Comparison of ENCODE assay signal across 26 cellular contexts in genomic region chr11:116540645-116541044, GRCh38.
"Had no signal": no experiment of that assay in that cellular context is flagged by ENCODE, and none has a peak within 500 bp of the region (broad histone marks: within the 10 kb centered on the region; RNA-seq: fewer than 3 reads in every experiment).

No MANE protein-coding gene starts in this region.

- H3K9me3 ChIP-seq: adrenal gland, body of pancreas had no signal

- H3K27ac ChIP-seq: adrenal gland, body of pancreas, heart right ventricle had no signal

- DNase-seq: activated CD4-positive, alpha-beta memory T cell treated with anti-CD3 and anti-CD28 coated beads for 36 hours; activated CD4-positive, alpha-beta T cell treated with anti-CD3 and anti-CD28 coated beads for 36 hours; activated CD4-positive, alpha-beta T cell treated with anti-CD3 and anti-CD28 coated beads, Interleukin-2, amount 10 ng/mL, durations not matched to agents 24 days and 14 days; activated CD4-positive, CD25-positive, alpha-beta regulatory T cell; activated CD4-positive, CD25-positive, alpha-beta regulatory T cell treated with anti-CD3 and anti-CD28 coated beads, Interleukin-2, amount 50 U/mL, for 72 hours; activated CD8-positive, alpha-beta memory T cell treated with anti-CD3 and anti-CD28 coated beads, Interleukin-2, amount 10 ng/mL, durations not matched to agents 7 days and 5 days; activated CD8-positive, alpha-beta memory T cell treated with anti-CD3 and anti-CD28 coated beads, Interleukin-2, amount 50 U/mL, for 4 hours; activated CD8-positive, alpha-beta T cell treated with anti-CD3 and anti-CD28 coated beads, Interleukin-2, amount 10 ng/mL, durations not matched to agents 7 days and 5 days; activated effector memory CD4-positive, alpha-beta T cell treated with anti-CD3 and anti-CD28 coated beads, Interleukin-2, amount 50 U/mL, for 16 hours; activated naive CD4-positive, alpha-beta T cell treated with anti-CD3 and anti-CD28 coated beads for 36 hours; activated naive CD8-positive, alpha-beta T cell treated with anti-CD3 and anti-CD28 coated beads for 36 hours; activated naive CD8-positive, alpha-beta T cell treated with anti-CD3 and anti-CD28 coated beads, Interleukin-2, amount 50 U/mL, for 24 hours; activated T-cell treated with anti-CD3 and anti-CD28 coated beads, Interleukin-2, amount 50 U/mL, for 1 hour; activated T-cell treated with anti-CD3 and anti-CD28 coated beads, Interleukin-2, amount 50 U/mL, for 48 hours; adrenal gland; amygdala; body of pancreas; caudate nucleus; effector CD8-positive, alpha-beta T cell; foreskin fibroblast; heart right ventricle; T-helper 2 cell had no signal

- H3K4me3 Mint-ChIP-seq: activated CD4-positive, alpha-beta memory T cell treated with anti-CD3 and anti-CD28 coated beads for 36 hours; activated CD4-positive, alpha-beta T cell treated with anti-CD3 and anti-CD28 coated beads for 36 hours; activated CD4-positive, alpha-beta T cell treated with anti-CD3 and anti-CD28 coated beads, Interleukin-2, amount 10 ng/mL, durations not matched to agents 24 days and 14 days; activated CD8-positive, alpha-beta memory T cell treated with anti-CD3 and anti-CD28 coated beads, Interleukin-2, amount 10 ng/mL, durations not matched to agents 7 days and 5 days; activated CD8-positive, alpha-beta T cell treated with anti-CD3 and anti-CD28 coated beads, Interleukin-2, amount 10 ng/mL, durations not matched to agents 7 days and 5 days; activated naive CD4-positive, alpha-beta T cell treated with anti-CD3 and anti-CD28 coated beads for 36 hours; activated naive CD4-positive, alpha-beta T cell treated with anti-CD3 and anti-CD28 coated beads, Interleukin-2, amount 50 U/mL, for 24 hours; activated naive CD8-positive, alpha-beta T cell treated with anti-CD3 and anti-CD28 coated beads for 36 hours; activated naive CD8-positive, alpha-beta T cell treated with anti-CD3 and anti-CD28 coated beads, Interleukin-2, amount 50 U/mL, for 24 hours; activated T-helper 1 cell treated with anti-CD3 and anti-CD28 coated beads, Interleukin-12 subunit alpha, Interleukin-12 subunit beta, Interleukin-2, Interleukin-4 antibody, amounts not matched to agents 30 ng/mL and 10 ng/mL and 1 ng/mL, durations not matched to agents 14 hours and 24 hours and 36 hours had no signal

- H3K36me3 Mint-ChIP-seq: activated CD4-positive, alpha-beta memory T cell treated with anti-CD3 and anti-CD28 coated beads for 36 hours; activated CD8-positive, alpha-beta memory T cell treated with anti-CD3 and anti-CD28 coated beads, Interleukin-2, amount 10 ng/mL, durations not matched to agents 7 days and 5 days; activated naive CD4-positive, alpha-beta T cell treated with anti-CD3 and anti-CD28 coated beads, Interleukin-2, amount 50 U/mL, for 24 hours had no signal

- H3K4me1 Mint-ChIP-seq: activated CD4-positive, alpha-beta T cell treated with anti-CD3 and anti-CD28 coated beads for 36 hours; activated CD4-positive, alpha-beta T cell treated with anti-CD3 and anti-CD28 coated beads, Interleukin-2, amount 10 ng/mL, durations not matched to agents 24 days and 14 days; activated CD8-positive, alpha-beta memory T cell treated with anti-CD3 and anti-CD28 coated beads, Interleukin-2, amount 10 ng/mL, durations not matched to agents 7 days and 5 days; activated naive CD4-positive, alpha-beta T cell treated with anti-CD3 and anti-CD28 coated beads, Interleukin-2, amount 50 U/mL, for 24 hours; activated naive CD8-positive, alpha-beta T cell treated with anti-CD3 and anti-CD28 coated beads for 36 hours; activated naive CD8-positive, alpha-beta T cell treated with anti-CD3 and anti-CD28 coated beads, Interleukin-2, amount 50 U/mL, for 24 hours had no signal

- H3K36me3 ChIP-seq: adrenal gland, heart right ventricle had no signal

- ATAC-seq: activated CD4-positive, alpha-beta T cell treated with anti-CD3 and anti-CD28 coated beads for 36 hours; activated CD8-positive, alpha-beta memory T cell treated with anti-CD3 and anti-CD28 coated beads, Interleukin-2, amount 10 ng/mL, durations not matched to agents 7 days and 5 days; activated CD8-positive, alpha-beta T cell treated with anti-CD3 and anti-CD28 coated beads, Interleukin-2, amount 10 ng/mL, durations not matched to agents 7 days and 5 days; activated naive CD8-positive, alpha-beta T cell treated with anti-CD3 and anti-CD28 coated beads, Interleukin-2, amount 50 U/mL, for 24 hours; body of pancreas; esophagus mucosa; heart right ventricle had no signal

- H3K27me3 Mint-ChIP-seq: activated CD4-positive, alpha-beta T cell treated with anti-CD3 and anti-CD28 coated beads, Interleukin-2, amount 10 ng/mL, durations not matched to agents 24 days and 14 days had no signal

- H3K27ac Mint-ChIP-seq: activated CD4-positive, alpha-beta memory T cell treated with anti-CD3 and anti-CD28 coated beads for 36 hours; activated CD4-positive, alpha-beta T cell treated with anti-CD3 and anti-CD28 coated beads for 36 hours; activated CD4-positive, alpha-beta T cell treated with anti-CD3 and anti-CD28 coated beads, Interleukin-2, amount 10 ng/mL, durations not matched to agents 24 days and 14 days; activated CD8-positive, alpha-beta memory T cell treated with anti-CD3 and anti-CD28 coated beads, Interleukin-2, amount 10 ng/mL, durations not matched to agents 7 days and 5 days; activated CD8-positive, alpha-beta T cell treated with anti-CD3 and anti-CD28 coated beads, Interleukin-2, amount 10 ng/mL, durations not matched to agents 7 days and 5 days; activated naive CD4-positive, alpha-beta T cell treated with anti-CD3 and anti-CD28 coated beads for 36 hours; activated naive CD4-positive, alpha-beta T cell treated with anti-CD3 and anti-CD28 coated beads, Interleukin-2, amount 50 U/mL, for 24 hours; activated naive CD8-positive, alpha-beta T cell treated with anti-CD3 and anti-CD28 coated beads for 36 hours; activated naive CD8-positive, alpha-beta T cell treated with anti-CD3 and anti-CD28 coated beads, Interleukin-2, amount 50 U/mL, for 24 hours; activated T-helper 1 cell treated with anti-CD3 and anti-CD28 coated beads, Interleukin-12 subunit alpha, Interleukin-12 subunit beta, Interleukin-2, Interleukin-4 antibody, amounts not matched to agents 30 ng/mL and 10 ng/mL and 1 ng/mL, durations not matched to agents 14 hours and 24 hours and 36 hours; activated T-helper 2 cell treated with anti-CD3 and anti-CD28 coated beads, Interferon-gamma antibody, Interleukin-2, Interleukin-4, amounts not matched to agents 10 μg/mL and 5 μg/mL and 100 μg/mL, durations not matched to agents 14 hours and 24 hours and 36 hours had no signal

- H3K4me3 ChIP-seq: adrenal gland, body of pancreas, heart right ventricle had no signal

- H3K27me3 ChIP-seq: adrenal gland, body of pancreas had no signal

- H3K4me1 ChIP-seq: adrenal gland, body of pancreas, heart right ventricle had no signal

- H3K9me3 Mint-ChIP-seq: activated CD4-positive, alpha-beta memory T cell treated with anti-CD3 and anti-CD28 coated beads for 36 hours; activated CD4-positive, alpha-beta T cell treated with anti-CD3 and anti-CD28 coated beads, Interleukin-2, amount 10 ng/mL, durations not matched to agents 24 days and 14 days; activated naive CD4-positive, alpha-beta T cell treated with anti-CD3 and anti-CD28 coated beads for 36 hours; activated naive CD4-positive, alpha-beta T cell treated with anti-CD3 and anti-CD28 coated beads, Interleukin-2, amount 50 U/mL, for 24 hours; activated naive CD8-positive, alpha-beta T cell treated with anti-CD3 and anti-CD28 coated beads for 36 hours; activated naive CD8-positive, alpha-beta T cell treated with anti-CD3 and anti-CD28 coated beads, Interleukin-2, amount 50 U/mL, for 24 hours; activated T-helper 1 cell treated with anti-CD3 and anti-CD28 coated beads, Interleukin-12 subunit alpha, Interleukin-12 subunit beta, Interleukin-2, Interleukin-4 antibody, amounts not matched to agents 30 ng/mL and 10 ng/mL and 1 ng/mL, durations not matched to agents 14 hours and 24 hours and 36 hours; activated T-helper 2 cell treated with anti-CD3 and anti-CD28 coated beads, Interferon-gamma antibody, Interleukin-2, Interleukin-4, amounts not matched to agents 10 μg/mL and 5 μg/mL and 100 μg/mL, durations not matched to agents 14 hours and 24 hours and 36 hours had no signal
